Comparison of ENCODE assay signal across 11 cellular contexts in the genomic region with DNA sequence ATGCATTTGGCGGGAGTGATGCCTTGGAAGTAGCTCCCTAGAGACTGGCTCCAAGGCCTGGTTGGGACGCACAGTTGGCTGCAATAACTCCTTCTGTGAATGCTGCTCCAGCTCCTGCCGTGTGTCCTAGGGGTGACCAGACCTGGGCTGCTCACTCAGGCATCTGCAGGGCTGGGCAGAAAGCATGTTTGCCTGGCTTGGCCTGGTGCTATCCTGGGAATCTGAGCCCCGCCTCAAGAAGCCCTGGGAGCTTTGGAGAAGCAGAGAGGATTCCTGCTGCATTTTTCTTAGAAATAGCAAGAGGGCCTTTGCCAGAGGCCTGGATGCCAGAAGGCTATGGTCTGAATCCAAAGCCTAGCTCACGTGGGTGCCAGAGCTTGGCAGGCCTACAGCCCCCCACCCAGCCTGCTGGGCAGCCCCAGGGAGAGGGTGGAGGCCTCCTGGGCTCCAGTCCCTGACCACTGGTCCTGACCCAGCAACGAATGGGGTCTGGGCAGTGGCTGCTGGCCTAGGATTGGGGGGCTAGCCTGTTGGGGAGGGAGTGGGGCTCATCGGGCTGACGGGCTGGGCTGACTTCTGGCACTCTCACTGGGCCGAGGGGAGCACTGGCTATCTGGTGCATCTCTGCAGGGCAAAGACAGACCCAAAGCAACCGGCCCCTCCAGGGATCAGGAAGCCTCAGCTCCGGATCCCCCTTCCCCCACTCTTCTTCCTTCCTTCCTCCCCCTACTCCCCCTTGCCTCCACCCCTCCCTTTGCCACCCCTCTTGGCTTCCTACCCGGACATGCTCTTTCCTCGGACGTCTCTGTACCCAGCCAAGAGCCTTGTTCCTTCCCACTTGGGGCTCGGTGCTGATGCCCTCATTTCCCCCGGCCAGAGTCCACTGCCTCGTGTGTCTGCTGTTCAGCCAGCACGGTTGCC. TPM values are rescaled to one million over a fixed set of nuclear protein-coding genes. Genes with fewer than 3 reads are reported as not detected.
DNase-seq lines count a peak whose midpoint lies in the region; ATAC-seq, FAIRE-seq and TF ChIP-seq lines count a peak whose summit lies in the region.
"Had no signal": no experiment of that assay in that cellular context is flagged by ENCODE, and none has a peak within 500 bp of the region (broad histone marks: within the 10 kb centered on the region; RNA-seq: fewer than 3 reads in every experiment).

No MANE protein-coding gene starts in this region.

- TF ChIP-seq RAD21 in HepG2 (CRISPR knock-in tag; IDR thresholded peaks at IDR 0.05) = no peak

- H3K4me2 ChIP-seq in HepG2 (ENCODE audit: low read depth, low read length) = peak overlapping the region; percentile 68

- POLR2A ChIA-PET in HepG2 (lab: Yijun Ruan, JAX) = interaction anchor here (1.4 to 1.9 kb wide), 2 partner anchors 9 to 30 kb away, joined by 4 to 5 read pairs; no protein-coding TSS in a partner anchor

- 56% methylated on average over 11 of the region's 18 CpGs for WGBS in HepG2 (ENCODE audit: low lambda C conversion rate)

- H4K20me1 ChIP-seq in HepG2 (ENCODE audit: insufficient read depth, low read length) = no peaks in the 10 kb centered on the region

- CTCF ChIA-PET in HepG2 (lab: Yijun Ruan, JAX; ENCODE audit: low intra/inter-chr PET ratio, low total read pairs) = no interaction called here

- TF ChIP-seq POLR2A in HepG2 (IDR thresholded peaks at IDR 0.05; ENCODE audit: insufficient read depth in 1 of 2, low read depth in 2 of 2, low read length in 2 of 2) = no peak

- TF ChIP-seq CTCF in dorsolateral prefrontal cortex (IDR thresholded peaks at IDR 0.05 in 54 of 56, conservative IDR thresholded peaks at IDR 0.05 in 2 of 56; ENCODE audit: low read depth in 1 of 56, partially characterized antibody in 56 of 56) = no peak
- no peak for TF ChIP-seq CTCF in HepG2 (CRISPR knock-in tag; IDR thresholded peaks at IDR 0.05)

- H3K9me3 ChIP-seq in HepG2 (ENCODE audit: low read length) = no peaks in the 10 kb centered on the region

- H3K27me3 ChIP-seq in dorsolateral prefrontal cortex (no peaks in the 10 kb centered on the region), HepG2 (ENCODE audit: control insufficient read depth in 1 of 2, insufficient read depth in 2 of 2, low read length in 2 of 2) (no peaks in the 10 kb centered on the region)

- peak overlapping the region; percentile 30; the same call in 1 of the 2 replicates for H3K9ac ChIP-seq in HepG2 (ENCODE audit: insufficient read depth, low read depth, low read length)

- DNase-seq in HTR-8/SVneo (ENCODE audit: insufficient read length, low spot score) = no peak
- peak in 5 of 10 donors; percentile 16 to 58 (median 38) for DNase-seq in dorsolateral prefrontal cortex
- no peak for DNase-seq in HepG2 (ENCODE audit: low spot score)
- DNase-seq in superior temporal gyrus (ENCODE audit: extremely low spot score) = peak; percentile 38
- no peak for DNase-seq in NCI-H1092 (lab: John Stamatoyannopoulos, UW)
- no peak for DNase-seq in SKM-1 (lab: John Stamatoyannopoulos, UW; ENCODE audit: unreplicated experiment)
- DNase-seq in OCI-M1 (lab: John Stamatoyannopoulos, UW) = no peak
- DNase-seq: stimulated activated CD4-positive, alpha-beta T cell treated with anti-CD3 and anti-CD28 coated beads, Interleukin-4, amount 100 ng/mL, for 1 hour; T-helper 17 cell had no signal

- 0 out of 5 replicates have a peak, but pooled peaks cover 0 to 3% of the 10 kb centered on the region in 2 experiments for H3K36me3 ChIP-seq in HepG2 (replicated peaks in 1 of 2; ENCODE audit: control insufficient read depth in 1 of 2, insufficient read depth in 2 of 2, low read length in 2 of 2)

- TF ChIP-seq EP300 in HepG2 (IDR thresholded peaks at IDR 0.05; ENCODE audit: low read depth in 2 of 2, low read length in 2 of 2) (no peak), HepG2 (CRISPR knock-in tag; IDR thresholded peaks at IDR 0.05; ENCODE audit: borderline replicate concordance) (no peak)

- H2AFZ ChIP-seq in HepG2 (ENCODE audit: low read length) = no peak overlapping the region

- peak; percentile 31 for FAIRE-seq in HTR-8/SVneo (lab: Jason Lieb, UNC)
- FAIRE-seq in HepG2 (lab: Jason Lieb, UNC) = no peak
- FAIRE-seq: colon had no signal

- intact Hi-C loops in dorsolateral prefrontal cortex (cut with DNase I) (no loop called here), HepG2 (cut with micrococcal nuclease; ENCODE audit: unreplicated experiment) (no loop called here)

- H3K4me3 ChIP-seq in dorsolateral prefrontal cortex (no peak overlapping the region), HepG2 (replicated peaks in 1 of 3; ENCODE audit: insufficient read depth in 1 of 3, low read depth in 2 of 3, low read length in 3 of 3) (peak overlapping the region in 1 of 3 experiments; percentile 60; a peak in 1 of 6 replicates)

- in situ Hi-C loops in HepG2 (cut with HindIII; ENCODE audit: extremely low pct_ligation_motif_present, low pct_unique_long_range_greater_than_20kb) = no loop called here

- BruUV-seq in HepG2 (replicated peaks; lab: Mats Ljungman, UMichigan) = no TSS peak

- H3K4me1 ChIP-seq in HepG2 (ENCODE audit: insufficient read depth, low read length) = peaks cover 90% of the 10 kb centered on the region

- H3K27ac ChIP-seq in dorsolateral prefrontal cortex = peak overlapping the region in 53 of 59 donors; percentile 12 to 88 (median 71)
- peak overlapping the region; percentile 68 for H3K27ac ChIP-seq in HepG2 (ENCODE audit: extremely low read length, insufficient read depth, low read length)

- no peak for ATAC-seq in HepG2
- ATAC-seq in GM21526 (IDR thresholded peaks at IDR 0.05; ENCODE audit: low FRiP score, unreplicated experiment) = no peak
- ATAC-seq: T-helper 17 cell had no signal

- peaks cover 5% of the 10 kb centered on the region for H3K79me2 ChIP-seq in HepG2 (ENCODE audit: insufficient read depth, low read length)

RNA-seq across cellular contexts. Expression of gene SEMA3F, which starts 10.5 kb away (rescaled TPM):
- total RNA-seq in dorsolateral prefrontal cortex (10 to 100 TPM in 39 of 120 experiments, 1 to 10 TPM in 81; 1.9 to 30.3 (median 8.3) TPM), HepG2 (2016; rRNA removed; fragmentation: Illumina TruSeq; extraction: Trizol) (3.6 and 7.6 TPM in 2 replicates)
- total RNA-seq in HepG2 (2016; cell fraction: cytosol; rRNA removed; fragmentation: Illumina TruSeq; extraction: Trizol; ENCODE audit: low read depth) = 1.5 and 1.7 TPM in 2 replicates
- total RNA-seq in HepG2 (2016; cell fraction: insoluble cytoplasmic fraction; rRNA removed; fragmentation: Illumina TruSeq; extraction: Trizol) = 3.6 and 8.8 TPM in 2 replicates
- total RNA-seq in HepG2 (2016; cell fraction: membrane; rRNA removed; fragmentation: Illumina TruSeq; extraction: Trizol) = 4.9 and 5.4 TPM in 2 replicates
- total RNA-seq in HepG2 (2016; cell fraction: nucleus; rRNA removed; fragmentation: Illumina TruSeq; extraction: Trizol) = 8.8 and 9.1 TPM in 2 replicates
- 14.8 and 17.2 TPM in 2 replicates for polyA plus RNA-seq in HepG2 (2011; rRNA removed)
- polyA plus RNA-seq in HepG2 (2011; cell fraction: cytosol; rRNA removed) = 13.5 and 13.7 TPM in 2 replicates
- polyA plus RNA-seq in HepG2 (2011; cell fraction: nucleus; rRNA removed) = 22.1 and 33.2 TPM in 2 replicates
- polyA plus RNA-seq in HepG2 (2012) = 9.5 and 12.9 TPM in 2 replicates
- 2.0 and 2.5 TPM in 2 replicates for polyA plus RNA-seq in HepG2 (2016; cell fraction: cytosol; fragmentation: Illumina TruSeq; extraction: Trizol; ENCODE audit: low read depth)
- 6.6 and 7.1 TPM in 2 replicates for polyA plus RNA-seq in HepG2 (2016; cell fraction: insoluble cytoplasmic fraction; fragmentation: Illumina TruSeq; extraction: Trizol; ENCODE audit: low read depth)
- polyA plus RNA-seq in HepG2 (2016; cell fraction: membrane; fragmentation: Illumina TruSeq; extraction: Trizol; ENCODE audit: low read depth) = 5.8 and 6.2 TPM in 2 replicates
- polyA plus RNA-seq in HepG2 (2016; cell fraction: nucleus; fragmentation: Illumina TruSeq; extraction: Trizol; ENCODE audit: insufficient read depth, low read depth) = 22.2 and 24.9 TPM in 2 replicates
- polyA minus RNA-seq in HepG2 (2011; rRNA and poly(A)+ RNA removed; ENCODE audit: low replicate concordance) = 63.3 and 65.7 TPM in 2 replicates
- polyA minus RNA-seq in HepG2 (2011; cell fraction: cytosol; rRNA and poly(A)+ RNA removed) = 14.4 and 15.7 TPM in 2 replicates
- 7.2 and 9.3 TPM in 2 replicates for polyA minus RNA-seq in HepG2 (2011; cell fraction: nucleus; rRNA and poly(A)+ RNA removed)

RNA-seq across cellular contexts. Expression of gene GNAT1, which starts 25.8 kb away (rescaled TPM):
- total RNA-seq in dorsolateral prefrontal cortex (1 to 10 TPM in 1 of 120 experiments, under 1 TPM in 13, not detected in 106; 0.20 to 1.6 (median 0.31) TPM), HepG2 (2016; rRNA removed; fragmentation: Illumina TruSeq; extraction: Trizol) (0.15 TPM in 1 of 2 replicates, not detected in the other)
- total RNA-seq in HepG2 (2016; cell fraction: cytosol; rRNA removed; fragmentation: Illumina TruSeq; extraction: Trizol; ENCODE audit: low read depth) = 1.8 and 2.0 TPM in 2 replicates
- total RNA-seq in HepG2 (2016; cell fraction: insoluble cytoplasmic fraction; rRNA removed; fragmentation: Illumina TruSeq; extraction: Trizol) = 0.09 and 0.28 TPM in 2 replicates
- total RNA-seq in HepG2 (2016; cell fraction: membrane; rRNA removed; fragmentation: Illumina TruSeq; extraction: Trizol) = 0.87 and 1.1 TPM in 2 replicates
- total RNA-seq in HepG2 (2016; cell fraction: nucleus; rRNA removed; fragmentation: Illumina TruSeq; extraction: Trizol) = 0.25 and 0.44 TPM in 2 replicates
- 0.03 TPM in 1 of 2 replicates, not detected in the other for polyA plus RNA-seq in HepG2 (2011; rRNA removed)
- polyA plus RNA-seq in HepG2 (2011; cell fraction: cytosol; rRNA removed) = not detected in 2 replicates
- 0.14 and 0.33 TPM in 2 replicates for polyA plus RNA-seq in HepG2 (2011; cell fraction: nucleus; rRNA removed)
- 0.08 TPM in 1 of 2 replicates, not detected in the other for polyA plus RNA-seq in HepG2 (2012)
- polyA plus RNA-seq in HepG2 (2016; cell fraction: cytosol; fragmentation: Illumina TruSeq; extraction: Trizol; ENCODE audit: low read depth) = not detected in 2 replicates
- not detected in 2 replicates for polyA plus RNA-seq in HepG2 (2016; cell fraction: insoluble cytoplasmic fraction; fragmentation: Illumina TruSeq; extraction: Trizol; ENCODE audit: low read depth)
- not detected in 2 replicates for polyA plus RNA-seq in HepG2 (2016; cell fraction: membrane; fragmentation: Illumina TruSeq; extraction: Trizol; ENCODE audit: low read depth)
- 0.31 TPM in 1 of 2 replicates, not detected in the other for polyA plus RNA-seq in HepG2 (2016; cell fraction: nucleus; fragmentation: Illumina TruSeq; extraction: Trizol; ENCODE audit: insufficient read depth, low read depth)
- 0.47 and 2.3 TPM in 2 replicates for polyA minus RNA-seq in HepG2 (2011; rRNA and poly(A)+ RNA removed; ENCODE audit: low replicate concordance)
- polyA minus RNA-seq in HepG2 (2011; cell fraction: cytosol; rRNA and poly(A)+ RNA removed) = 0.26 TPM in 1 of 2 replicates, not detected in the other
- 1.2 and 1.5 TPM in 2 replicates for polyA minus RNA-seq in HepG2 (2011; cell fraction: nucleus; rRNA and poly(A)+ RNA removed)

RNA-seq across cellular contexts. Expression of gene SLC38A3, which starts 39.4 kb away (rescaled TPM):
- total RNA-seq in dorsolateral prefrontal cortex (10 to 100 TPM; 12.5 to 71.4 (median 28.5) TPM), HepG2 (2016; rRNA removed; fragmentation: Illumina TruSeq; extraction: Trizol) (14.3 and 29.8 TPM in 2 replicates)
- 9.4 and 12.0 TPM in 2 replicates for total RNA-seq in HepG2 (2016; cell fraction: cytosol; rRNA removed; fragmentation: Illumina TruSeq; extraction: Trizol; ENCODE audit: low read depth)
- total RNA-seq in HepG2 (2016; cell fraction: insoluble cytoplasmic fraction; rRNA removed; fragmentation: Illumina TruSeq; extraction: Trizol) = 14.3 and 31.3 TPM in 2 replicates
- total RNA-seq in HepG2 (2016; cell fraction: membrane; rRNA removed; fragmentation: Illumina TruSeq; extraction: Trizol) = 13.7 and 15.1 TPM in 2 replicates
- total RNA-seq in HepG2 (2016; cell fraction: nucleus; rRNA removed; fragmentation: Illumina TruSeq; extraction: Trizol) = 51.2 and 60.9 TPM in 2 replicates
- polyA plus RNA-seq in HepG2 (2011; rRNA removed) = 164 and 247 TPM in 2 replicates
- polyA plus RNA-seq in HepG2 (2011; cell fraction: cytosol; rRNA removed) = 69.6 and 77.8 TPM in 2 replicates
- 645 and 755 TPM in 2 replicates for polyA plus RNA-seq in HepG2 (2011; cell fraction: nucleus; rRNA removed)
- 101 and 126 TPM in 2 replicates for polyA plus RNA-seq in HepG2 (2012)
- 7.3 and 7.5 TPM in 2 replicates for polyA plus RNA-seq in HepG2 (2016; cell fraction: cytosol; fragmentation: Illumina TruSeq; extraction: Trizol; ENCODE audit: low read depth)
- 17.2 and 22.9 TPM in 2 replicates for polyA plus RNA-seq in HepG2 (2016; cell fraction: insoluble cytoplasmic fraction; fragmentation: Illumina TruSeq; extraction: Trizol; ENCODE audit: low read depth)
- polyA plus RNA-seq in HepG2 (2016; cell fraction: membrane; fragmentation: Illumina TruSeq; extraction: Trizol; ENCODE audit: low read depth) = 12.8 and 13.7 TPM in 2 replicates
- polyA plus RNA-seq in HepG2 (2016; cell fraction: nucleus; fragmentation: Illumina TruSeq; extraction: Trizol; ENCODE audit: insufficient read depth, low read depth) = 146 and 148 TPM in 2 replicates
- polyA minus RNA-seq in HepG2 (2011; rRNA and poly(A)+ RNA removed; ENCODE audit: low replicate concordance) = 0.14 and 257 TPM in 2 replicates
- 61.1 and 83.0 TPM in 2 replicates for polyA minus RNA-seq in HepG2 (2011; cell fraction: cytosol; rRNA and poly(A)+ RNA removed)
- polyA minus RNA-seq in HepG2 (2011; cell fraction: nucleus; rRNA and poly(A)+ RNA removed) = 113 and 140 TPM in 2 replicates
